Comparison of ENCODE assay signal across 9 cellular contexts in the genomic region with DNA sequence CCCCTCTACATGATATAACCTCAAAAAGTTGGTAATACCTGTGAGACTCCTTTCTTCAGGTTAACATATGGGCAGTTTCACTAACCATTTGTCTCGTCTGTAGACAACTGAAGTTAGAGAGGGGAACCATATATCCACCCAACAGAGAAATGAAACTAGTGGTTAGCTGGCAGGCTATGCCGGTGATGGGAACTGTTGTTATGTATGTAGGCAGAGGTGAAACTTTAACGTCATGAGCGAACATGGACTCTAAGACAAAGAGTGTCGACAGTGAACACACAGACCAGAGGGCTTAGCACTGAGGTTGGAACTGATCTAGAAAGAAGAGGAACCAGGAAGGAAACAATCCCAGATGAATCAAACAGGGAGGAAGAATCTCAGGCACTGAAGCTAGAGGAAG.
A peak's percentile ranks its signal among the peaks of the same experiment; 100 is the strongest.
DNase-seq lines count a peak whose midpoint lies in the region; ATAC-seq and TF ChIP-seq lines count a peak whose summit lies in the region.
"Had no signal": no experiment of that assay in that cellular context is flagged by ENCODE, and none has a peak within 500 bp of the region (broad histone marks: within the 10 kb centered on the region; RNA-seq: fewer than 3 reads in every experiment).

No MANE protein-coding gene starts in this region.

- DNase-seq in germinal center (ENCODE audit: low spot score) (peak; percentile 71), LoVo (ENCODE audit: low spot score) (no peak), SW 1271 (lab: John Stamatoyannopoulos, UW) (no peak), Calu3 (no peak), HUDEP-2 (lab: John Stamatoyannopoulos, UW; ENCODE audit: unreplicated experiment in 76 of 76) (no peak)
- DNase-seq: HCEC 1CT had no signal

- peaks cover 16% of the 10 kb centered on the region for H3K9me3 Mint-ChIP-seq in Calu3 (ENCODE audit: low read depth, unreplicated experiment)

- H3K36me3 Mint-ChIP-seq in Calu3 (ENCODE audit: insufficient read depth, unreplicated experiment) = no peaks in the 10 kb centered on the region

- no peaks in the 10 kb centered on the region for H3K27me3 Mint-ChIP-seq in Calu3 (ENCODE audit: unreplicated experiment)

- ATAC-seq in GM18517 (IDR thresholded peaks at IDR 0.05; ENCODE audit: unreplicated experiment) (peak; percentile 95), GM21515 (IDR thresholded peaks at IDR 0.05; ENCODE audit: unreplicated experiment) (peak; percentile 92), HG03565 (IDR thresholded peaks at IDR 0.05; ENCODE audit: unreplicated experiment) (peak; percentile 96)

- H3K4me1 Mint-ChIP-seq in Calu3 (ENCODE audit: low read depth, unreplicated experiment) = no peaks in the 10 kb centered on the region

- no peak overlapping the region for H3K4me3 Mint-ChIP-seq in Calu3 (ENCODE audit: low read depth, unreplicated experiment)

- intact Hi-C loops in Calu3 (cut with micrococcal nuclease; ENCODE audit: unreplicated experiment) = no loop called here

- no TSS peak for BruUV-seq in Calu3 (replicated peaks; lab: Mats Ljungman, UMichigan)

- no peak for TF ChIP-seq CTCF in Calu3 (IDR thresholded peaks at IDR 0.05; ENCODE audit: unreplicated experiment)

- H3K27ac Mint-ChIP-seq in Calu3 (ENCODE audit: unreplicated experiment) = no peak overlapping the region

- CTCF ChIA-PET in Calu3 (lab: Charles Lee) = interaction anchor here (1.3 kb wide), 1 partner anchor 11 kb away, joined by 3 read pairs; no protein-coding TSS in a partner anchor
